In genomic region chr11:56841210-56841810, GRCh38 we compare ENCODE assay signal across 8 cellular contexts.
DNase-seq lines count a peak whose midpoint lies in the region; ATAC-seq, FAIRE-seq and TF ChIP-seq lines count a peak whose summit lies in the region.

No MANE protein-coding gene starts in this region.

- CTCF ChIA-PET in AG04449 (lab: Yijun Ruan, JAX) (interaction anchor here (0.6 to 7.1 kb wide), 37 partner anchors 8 to 1004 kb away, joined by 3 to 288 read pairs (median 4); no protein-coding TSS in a partner anchor), GM12878 (lab: Yijun Ruan, JAX) (interaction anchor here (0.7 to 6.6 kb wide), 16 partner anchors 8 to 643 kb away, joined by 3 to 184 read pairs (median 4); no protein-coding TSS in a partner anchor)

- H3K27ac ChIP-seq in GM12878 (ENCODE audit: control insufficient read depth, insufficient read depth), result no peak overlapping the region
- H3K27ac ChIP-seq in iPS DF 6.9 (ENCODE audit: low read length), result no peak overlapping the region

- POLR2A ChIA-PET in AG04449 (lab: Yijun Ruan, JAX) (no interaction called here), GM12878 (lab: Charles Lee) (no interaction called here)

- TF ChIP-seq CTCF in AG04449 (IDR thresholded peaks at IDR 0.05; ENCODE audit: insufficient read depth, low read length, missing control alignments) (peak; percentile 65), GM12878 (IDR thresholded peaks at IDR 0.05 in 2 of 3, conservative IDR thresholded peaks at IDR 0.05 in 1 of 3; ENCODE audit: control insufficient read depth in 2 of 3, extremely low read depth in 1 of 3, insufficient read depth in 1 of 3, low read depth in 3 of 3, low read length in 3 of 3) (peak; percentile 57 to 80 (median 62))

- 8% methylated on average over 8 of the region's 8 CpGs for WGBS in GM12878 (ENCODE audit: insufficient coverage, insufficient replicate concordance, low lambda C conversion rate, missing lambda C conversion rate)
- WGBS in iPS DF 6.9 (ENCODE audit: insufficient coverage, insufficient read length), result no CpG with 5 or more reads among the region's 8 CpGs

- H3K4me3 ChIP-seq in AG04449 (ENCODE audit: low read depth, low read length) (no peak overlapping the region), GM12878 (no peak overlapping the region), iPS DF 6.9 (ENCODE audit: low read length) (no peak overlapping the region)

- RAD21 ChIA-PET in GM12878 (lab: Charles Lee; ENCODE audit: unreplicated experiment), result interaction anchor here (0.9 to 6.5 kb wide), 4 partner anchors 25 to 409 kb away, joined by 3 to 75 read pairs (median 4); no protein-coding TSS in a partner anchor

- H4K20me1 ChIP-seq in GM12878 (ENCODE audit: control insufficient read depth, insufficient read depth), result no peaks in the 10 kb centered on the region

- H3K27me3 ChIP-seq in GM12878 (replicated peaks in 1 of 2; ENCODE audit: control insufficient read depth in 2 of 2, insufficient read depth in 2 of 2, low read length in 1 of 2), result no peaks in the 10 kb centered on the region
- no peaks in the 10 kb centered on the region for H3K27me3 ChIP-seq in iPS DF 6.9 (ENCODE audit: control insufficient read depth, insufficient read depth, low read length)

- DNase-seq in AG04449 (ENCODE audit: low read depth, low spot score) (peak; percentile 10), GM04503 (ENCODE audit: low read depth) (peak; percentile 18), NCI-H748 treated with DMSO at 0.1 percent for 48 hours (lab: John Stamatoyannopoulos, UW) (peak; percentile 40), GM12878 (ENCODE audit: low read depth, low spot score) (peak; percentile 7), iPS DF 6.9 (ENCODE audit: low read depth, low spot score) (peak; percentile 33), activated gamma-delta T cell (lab: John Stamatoyannopoulos, UW) (no peak)
- DNase-seq in stimulated activated CD4-positive, alpha-beta T cell treated with anti-CD3 and anti-CD28 coated beads, Interleukin-2, amount 100 ng/mL, for 48 hours, result peak; percentile 4 to 16

- no peak overlapping the region for H3K9ac ChIP-seq in GM12878 (ENCODE audit: control insufficient read depth, insufficient read depth, low read length)

- H2AFZ ChIP-seq in GM12878 (ENCODE audit: control insufficient read depth, low read depth, low read length), result no peak overlapping the region

- H3K79me2 ChIP-seq in GM12878 (ENCODE audit: control insufficient read depth, insufficient read depth, low read length), result no peaks in the 10 kb centered on the region

- in situ Hi-C loops in GM12878 (cut with MboI), result loop anchor here (5.0 to 25.0 kb wide), 2 partner anchors 401 to 646 kb away; no protein-coding TSS in a partner anchor

- H3K36me3 ChIP-seq in GM12878 (ENCODE audit: control insufficient read depth in 2 of 2, insufficient read depth in 2 of 2, low read length in 1 of 2), result no peaks in the 10 kb centered on the region
- no peaks in the 10 kb centered on the region for H3K36me3 ChIP-seq in iPS DF 6.9 (ENCODE audit: control insufficient read depth, insufficient read depth, low read length)

- TF ChIP-seq POLR2A in GM12878 (IDR thresholded peaks at IDR 0.05; ENCODE audit: low read depth, low read length), result no peak

- BruUV-seq in GM12878 (replicated peaks; lab: Mats Ljungman, UMichigan), result no TSS peak

- SMC1A ChIA-PET in GM12878 (lab: Charles Lee; ENCODE audit: uncharacterized antibody, unreplicated experiment), result interaction anchor here (0.7 to 4.4 kb wide), 14 partner anchors 10 to 468 kb away, joined by 3 to 61 read pairs (median 3); no protein-coding TSS in a partner anchor

- intact Hi-C loops in GM12878 (cut with micrococcal nuclease; ENCODE audit: unreplicated experiment), result loop anchor here (1.0 to 10.0 kb wide), 2 partner anchors 273 to 408 kb away; no protein-coding TSS in a partner anchor

- no peak overlapping the region for H3K4me2 ChIP-seq in GM12878 (ENCODE audit: control insufficient read depth, insufficient read depth)

- H3K4me1 ChIP-seq in GM12878 (ENCODE audit: control insufficient read depth, insufficient read depth, low read length), result no peaks in the 10 kb centered on the region
- H3K4me1 ChIP-seq in iPS DF 6.9 (ENCODE audit: control insufficient read depth, insufficient read depth, low read length), result no peaks in the 10 kb centered on the region

- TF ChIP-seq EP300 in GM12878 (IDR thresholded peaks at IDR 0.05; ENCODE audit: borderline replicate concordance in 1 of 2, control insufficient read depth in 1 of 2, low read depth in 2 of 2, low read length in 2 of 2), result no peak

- H3K9me3 ChIP-seq in GM12878 (replicated peaks; ENCODE audit: control insufficient read depth, insufficient read depth, low read length) (no peaks in the 10 kb centered on the region), iPS DF 6.9 (ENCODE audit: control insufficient read depth, insufficient read depth, low read length) (no peaks in the 10 kb centered on the region)

- peak; percentile 13 for FAIRE-seq in GM12878 (lab: Jason Lieb, UNC)

- peak; percentile 82 for TF ChIP-seq RAD21 in GM12878 (IDR thresholded peaks at IDR 0.05; ENCODE audit: insufficient read depth, low read depth, low read length)

- peak; percentile 71 for ATAC-seq in HG03175 (IDR thresholded peaks at IDR 0.05; ENCODE audit: unreplicated experiment)
- ATAC-seq in GM12878, result peak; percentile 68

TF ChIP-seq in GM12878, 131 proteins besides CTCF, POLR2A, EP300 and RAD21:
- TF ChIP-seq SMC3 (IDR thresholded peaks at IDR 0.05; ENCODE audit: borderline replicate concordance, low read length) (peak; percentile 56; the same call in 1 of the 2 replicates), SUPT20H (IDR thresholded peaks at IDR 0.05; ENCODE audit: borderline replicate concordance, control insufficient read depth, low read depth, low read length) (no peak)
